Comparison of ENCODE assay signal across 26 cellular contexts in the genomic region with DNA sequence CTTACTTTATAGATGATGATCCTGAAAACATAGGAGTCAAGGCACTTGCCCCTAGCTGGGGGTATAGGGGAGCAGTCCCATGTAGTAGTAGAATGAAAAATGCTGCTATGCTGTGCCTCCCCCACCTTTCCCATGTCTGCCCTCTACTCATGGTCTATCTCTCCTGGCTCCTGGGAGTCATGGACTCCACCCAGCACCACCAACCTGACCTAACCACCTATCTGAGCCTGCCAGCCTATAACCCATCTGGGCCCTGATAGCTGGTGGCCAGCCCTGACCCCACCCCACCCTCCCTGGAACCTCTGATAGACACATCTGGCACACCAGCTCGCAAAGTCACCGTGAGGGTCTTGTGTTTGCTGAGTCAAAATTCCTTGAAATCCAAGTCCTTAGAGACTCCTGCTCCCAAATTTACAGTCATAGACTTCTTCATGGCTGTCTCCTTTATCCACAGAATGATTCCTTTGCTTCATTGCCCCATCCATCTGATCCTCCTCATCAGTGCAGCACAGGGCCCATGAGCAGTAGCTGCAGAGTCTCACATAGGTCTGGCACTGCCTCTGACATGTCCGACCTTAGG. TPM values are rescaled to one million over a fixed set of nuclear protein-coding genes. Genes with fewer than 3 reads are reported as not detected.
"Had no signal": no experiment of that assay in that cellular context is flagged by ENCODE, and none has a peak within 500 bp of the region (broad histone marks: within the 10 kb centered on the region; RNA-seq: fewer than 3 reads in every experiment).

No MANE protein-coding gene starts in this region.

- ATAC-seq: activated CD8-positive, alpha-beta T cell treated with anti-CD3 and anti-CD28 coated beads for 36 hours; activated T-cell treated with anti-CD3 and anti-CD28 coated beads, Interleukin-2, amount 50 U/mL, for 72 hours; T-cell; WTC11 had no signal

- H3K36me3 ChIP-seq: brain microvascular endothelial cell, MG63 had no signal

- H2AFZ ChIP-seq: PC-9 had no signal

- H3K4me2 ChIP-seq: PC-9 had no signal

- H3K36me3 Mint-ChIP-seq: activated naive CD4-positive, alpha-beta T cell treated with anti-CD3 and anti-CD28 coated beads, Interleukin-2, amount 10 ng/mL, durations not matched to agents 7 days and 5 days; activated naive CD8-positive, alpha-beta T cell treated with anti-CD3 and anti-CD28 coated beads for 36 hours; T-cell; WTC11 had no signal

- H3K27ac ChIP-seq: brain microvascular endothelial cell, PC-9, SK-N-MC had no signal

- H3K4me1 Mint-ChIP-seq: activated naive CD4-positive, alpha-beta T cell treated with anti-CD3 and anti-CD28 coated beads, Interleukin-2, amount 10 ng/mL, durations not matched to agents 7 days and 5 days; activated naive CD8-positive, alpha-beta T cell treated with anti-CD3 and anti-CD28 coated beads for 36 hours; T-cell had no signal

- H3K9me3 Mint-ChIP-seq: activated CD4-positive, alpha-beta T cell treated with anti-CD3 and anti-CD28 coated beads, Interleukin-2, amount 10 ng/mL, durations not matched to agents 24 days and 14 days; activated CD8-positive, alpha-beta T cell treated with anti-CD3 and anti-CD28 coated beads for 36 hours; activated naive CD4-positive, alpha-beta T cell treated with anti-CD3 and anti-CD28 coated beads, Interleukin-2, amount 10 ng/mL, durations not matched to agents 7 days and 5 days; activated naive CD8-positive, alpha-beta T cell treated with anti-CD3 and anti-CD28 coated beads for 36 hours; activated T-cell treated with anti-CD3 and anti-CD28 coated beads, Interleukin-2, amount 50 U/mL, for 72 hours; activated T-helper 2 cell treated with anti-CD3 and anti-CD28 coated beads, Interferon-gamma antibody, Interleukin-2, Interleukin-4, amounts not matched to agents 10 μg/mL and 5 μg/mL and 100 μg/mL, durations not matched to agents 14 hours and 24 hours and 36 hours; T-cell; WTC11 had no signal

- H3K27ac Mint-ChIP-seq: activated CD4-positive, alpha-beta T cell treated with anti-CD3 and anti-CD28 coated beads, Interleukin-2, amount 10 ng/mL, durations not matched to agents 24 days and 14 days; activated CD8-positive, alpha-beta T cell treated with anti-CD3 and anti-CD28 coated beads for 36 hours; activated naive CD4-positive, alpha-beta T cell treated with anti-CD3 and anti-CD28 coated beads, Interleukin-2, amount 10 ng/mL, durations not matched to agents 7 days and 5 days; activated naive CD8-positive, alpha-beta T cell treated with anti-CD3 and anti-CD28 coated beads for 36 hours; activated T-cell treated with anti-CD3 and anti-CD28 coated beads, Interleukin-2, amount 50 U/mL, for 72 hours; activated T-helper 2 cell treated with anti-CD3 and anti-CD28 coated beads, Interferon-gamma antibody, Interleukin-2, Interleukin-4, amounts not matched to agents 10 μg/mL and 5 μg/mL and 100 μg/mL, durations not matched to agents 14 hours and 24 hours and 36 hours; T-cell; WTC11 had no signal

- H3K4me3 Mint-ChIP-seq: activated CD4-positive, alpha-beta T cell treated with anti-CD3 and anti-CD28 coated beads, Interleukin-2, amount 10 ng/mL, durations not matched to agents 24 days and 14 days; activated CD8-positive, alpha-beta T cell treated with anti-CD3 and anti-CD28 coated beads for 36 hours; activated naive CD4-positive, alpha-beta T cell treated with anti-CD3 and anti-CD28 coated beads, Interleukin-2, amount 10 ng/mL, durations not matched to agents 7 days and 5 days; activated naive CD8-positive, alpha-beta T cell treated with anti-CD3 and anti-CD28 coated beads for 36 hours; activated T-cell treated with anti-CD3 and anti-CD28 coated beads, Interleukin-2, amount 50 U/mL, for 72 hours; T-cell; WTC11 had no signal

- H3K4me3 ChIP-seq: MG63, PC-9, SK-N-MC had no signal

- H3K9me3 ChIP-seq: MG63 had no signal

- DNase-seq: activated CD4-positive, alpha-beta T cell treated with anti-CD3 and anti-CD28 coated beads, Interleukin-2, amount 10 ng/mL, durations not matched to agents 24 days and 14 days; activated CD4-positive, CD25-positive, alpha-beta regulatory T cell treated with anti-CD3 and anti-CD28 coated beads, Interleukin-2, amount 50 U/mL, for 72 hours; activated CD8-positive, alpha-beta memory T cell treated with anti-CD3 and anti-CD28 coated beads, Interleukin-2, amount 50 U/mL, for 4 hours; activated CD8-positive, alpha-beta T cell treated with anti-CD3 and anti-CD28 coated beads for 36 hours; activated gamma-delta T cell treated with Interleukin-2 at 50 U/mL for 16 hours; activated naive CD4-positive, alpha-beta T cell treated with anti-CD3 and anti-CD28 coated beads, Interleukin-2, amount 10 ng/mL, durations not matched to agents 7 days and 5 days; activated naive CD8-positive, alpha-beta T cell treated with anti-CD3 and anti-CD28 coated beads for 36 hours; activated T-cell treated with anti-CD3 and anti-CD28 coated beads, Interleukin-2, amount 50 U/mL, for 72 hours; brain microvascular endothelial cell; cerebellar nuclear complex; MG63; MV-4-11; NCI-H1092 treated with DMSO at 0.1 percent for 48 hours; NCI-H1417 treated with DMSO at 0.1 percent for 48 hours; NCI-H1694; NCI-H2029 treated with DMSO at 0.1 percent for 48 hours; NCI-H510A treated with DMSO at 0.1 percent for 48 hours; PC-9; T-cell; T-helper 2 cell; T1000 had no signal

- H3K27me3 ChIP-seq: brain microvascular endothelial cell, MG63 had no signal

- H3K27me3 Mint-ChIP-seq: activated CD4-positive, alpha-beta T cell treated with anti-CD3 and anti-CD28 coated beads, Interleukin-2, amount 10 ng/mL, durations not matched to agents 24 days and 14 days; activated naive CD4-positive, alpha-beta T cell treated with anti-CD3 and anti-CD28 coated beads, Interleukin-2, amount 10 ng/mL, durations not matched to agents 7 days and 5 days; activated naive CD8-positive, alpha-beta T cell treated with anti-CD3 and anti-CD28 coated beads for 36 hours had no signal

RNA-seq across cellular contexts. Expression of gene HBE1, which starts 14.9 kb away (rescaled TPM):
- total RNA-seq: activated CD4-positive, alpha-beta T cell treated with anti-CD3 and anti-CD28 coated beads, Interleukin-2, amount 10 ng/mL, durations not matched to agents 24 days and 14 days; activated CD8-positive, alpha-beta T cell treated with anti-CD3 and anti-CD28 coated beads for 36 hours; activated naive CD8-positive, alpha-beta T cell treated with anti-CD3 and anti-CD28 coated beads for 36 hours; activated T-cell treated with anti-CD3 and anti-CD28 coated beads, Interleukin-2, amount 50 U/mL, for 72 hours; activated T-helper 2 cell treated with anti-CD3 and anti-CD28 coated beads, Interferon-gamma antibody, Interleukin-2, Interleukin-4, amounts not matched to agents 10 μg/mL and 5 μg/mL and 100 μg/mL, durations not matched to agents 14 hours and 24 hours and 36 hours; cardiac septum had no signal

RNA-seq across cellular contexts. Expression of gene OR51B4, which starts 17.1 kb away (rescaled TPM):
- total RNA-seq: activated CD4-positive, alpha-beta T cell treated with anti-CD3 and anti-CD28 coated beads, Interleukin-2, amount 10 ng/mL, durations not matched to agents 24 days and 14 days; activated CD8-positive, alpha-beta T cell treated with anti-CD3 and anti-CD28 coated beads for 36 hours; activated naive CD8-positive, alpha-beta T cell treated with anti-CD3 and anti-CD28 coated beads for 36 hours; activated T-cell treated with anti-CD3 and anti-CD28 coated beads, Interleukin-2, amount 50 U/mL, for 72 hours; activated T-helper 2 cell treated with anti-CD3 and anti-CD28 coated beads, Interferon-gamma antibody, Interleukin-2, Interleukin-4, amounts not matched to agents 10 μg/mL and 5 μg/mL and 100 μg/mL, durations not matched to agents 14 hours and 24 hours and 36 hours; cardiac septum; PC-9; T-cell; WTC11 had no signal
- polyA plus RNA-seq: adipose tissue had no signal

RNA-seq across cellular contexts. Expression of gene HBG2, which starts 30.1 kb away (rescaled TPM):
- total RNA-seq: activated CD4-positive, alpha-beta T cell treated with anti-CD3 and anti-CD28 coated beads, Interleukin-2, amount 10 ng/mL, durations not matched to agents 24 days and 14 days; activated CD8-positive, alpha-beta T cell treated with anti-CD3 and anti-CD28 coated beads for 36 hours; activated naive CD8-positive, alpha-beta T cell treated with anti-CD3 and anti-CD28 coated beads for 36 hours; activated T-cell treated with anti-CD3 and anti-CD28 coated beads, Interleukin-2, amount 50 U/mL, for 72 hours; activated T-helper 2 cell treated with anti-CD3 and anti-CD28 coated beads, Interferon-gamma antibody, Interleukin-2, Interleukin-4, amounts not matched to agents 10 μg/mL and 5 μg/mL and 100 μg/mL, durations not matched to agents 14 hours and 24 hours and 36 hours; PC-9 had no signal
- polyA plus RNA-seq: adipose tissue had no signal

RNA-seq across cellular contexts. Expression of gene HBG1, which starts 35.0 kb away (rescaled TPM):
- total RNA-seq: activated CD4-positive, alpha-beta T cell treated with anti-CD3 and anti-CD28 coated beads, Interleukin-2, amount 10 ng/mL, durations not matched to agents 24 days and 14 days; activated CD8-positive, alpha-beta T cell treated with anti-CD3 and anti-CD28 coated beads for 36 hours; activated naive CD8-positive, alpha-beta T cell treated with anti-CD3 and anti-CD28 coated beads for 36 hours; activated T-cell treated with anti-CD3 and anti-CD28 coated beads, Interleukin-2, amount 50 U/mL, for 72 hours; activated T-helper 2 cell treated with anti-CD3 and anti-CD28 coated beads, Interferon-gamma antibody, Interleukin-2, Interleukin-4, amounts not matched to agents 10 μg/mL and 5 μg/mL and 100 μg/mL, durations not matched to agents 14 hours and 24 hours and 36 hours; cardiac septum; PC-9 had no signal
- polyA plus RNA-seq: adipose tissue had no signal

RNA-seq across cellular contexts. Expression of gene OR51B2, which starts 39.5 kb away (rescaled TPM):
- total RNA-seq: activated CD4-positive, alpha-beta T cell treated with anti-CD3 and anti-CD28 coated beads, Interleukin-2, amount 10 ng/mL, durations not matched to agents 24 days and 14 days; activated CD8-positive, alpha-beta T cell treated with anti-CD3 and anti-CD28 coated beads for 36 hours; activated naive CD8-positive, alpha-beta T cell treated with anti-CD3 and anti-CD28 coated beads for 36 hours; activated T-cell treated with anti-CD3 and anti-CD28 coated beads, Interleukin-2, amount 50 U/mL, for 72 hours; activated T-helper 2 cell treated with anti-CD3 and anti-CD28 coated beads, Interferon-gamma antibody, Interleukin-2, Interleukin-4, amounts not matched to agents 10 μg/mL and 5 μg/mL and 100 μg/mL, durations not matched to agents 14 hours and 24 hours and 36 hours; cardiac septum; PC-9; T-cell; WTC11 had no signal
- polyA plus RNA-seq: adipose tissue had no signal
